In the genomic region with DNA sequence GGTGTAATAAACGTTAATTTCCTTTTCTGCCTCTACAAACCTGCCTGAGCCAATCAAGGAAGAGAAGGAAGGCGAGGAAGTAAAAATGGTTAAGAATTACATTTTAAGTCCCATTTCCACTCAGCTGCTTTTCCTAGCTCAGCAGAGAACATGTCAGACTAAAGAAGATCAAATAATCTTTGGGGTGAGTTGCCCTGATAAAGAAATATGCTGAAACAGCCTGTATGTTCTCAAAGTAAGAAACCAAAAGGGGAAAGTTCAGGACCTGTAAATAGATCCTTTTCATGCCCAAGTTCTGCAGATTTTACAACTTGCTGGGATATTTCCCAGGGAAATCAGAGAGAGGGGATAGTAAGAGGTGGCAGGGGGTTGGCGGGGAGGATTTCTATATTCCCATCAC, we compare ENCODE assay signal across 16 cellular contexts. TPM values are rescaled to one million over a fixed set of nuclear protein-coding genes. Genes with fewer than 3 reads are reported as not detected.
DNase-seq lines count a peak whose midpoint lies in the region; ATAC-seq, FAIRE-seq and TF ChIP-seq lines count a peak whose summit lies in the region.
"Had no signal": no experiment of that assay in that cellular context is flagged by ENCODE, and none has a peak within 500 bp of the region (broad histone marks: within the 10 kb centered on the region; RNA-seq: fewer than 3 reads in every experiment).

No MANE protein-coding gene starts in this region.

- TF ChIP-seq RAD21 in A549 (conservative IDR thresholded peaks at IDR 0.05 in 1 of 2, IDR thresholded peaks at IDR 0.05 in 1 of 2): no peak

- FAIRE-seq in A549 (lab: Jason Lieb, UNC): no peak

- H3K9me3 Mint-ChIP-seq in Calu3 (ENCODE audit: low read depth, unreplicated experiment): no peaks in the 10 kb centered on the region
- peaks cover 4% of the 10 kb centered on the region for H3K9me3 Mint-ChIP-seq in activated T-helper 17 cell treated with anti-CD3 and anti-CD28 coated beads, Interleukin-2, amount 50 U/mL, for 72 hours
- H3K9me3 Mint-ChIP-seq: activated T-cell treated with anti-CD3 and anti-CD28 coated beads, Interleukin-2, amount 50 U/mL, for 4 hours; memory B cell had no signal

- H2BK120ac ChIP-seq in mesenchymal stem cell (ENCODE audit: low read depth, low read length): no peak overlapping the region

- no peak overlapping the region for H4K91ac ChIP-seq in mesenchymal stem cell (ENCODE audit: low read length)

- peak overlapping the region; percentile 31 for H2AK5ac ChIP-seq in mesenchymal stem cell (ENCODE audit: low read length, severe bottlenecking)

- H3K36me3 ChIP-seq in mesenchymal stem cell (ENCODE audit: control insufficient read depth in 1 of 2, insufficient read depth in 2 of 2, low read depth in 1 of 2, low read length in 2 of 2): no peaks in the 10 kb centered on the region
- H3K36me3 ChIP-seq: transverse colon had no signal

- no peak overlapping the region for H3K23ac ChIP-seq in mesenchymal stem cell (ENCODE audit: low read length in 2 of 2)

- H2BK15ac ChIP-seq in mesenchymal stem cell (ENCODE audit: low read depth, poor library complexity, severe bottlenecking): no peak overlapping the region

- H3K36me3 Mint-ChIP-seq in Calu3 (ENCODE audit: insufficient read depth, unreplicated experiment): peaks cover 27% of the 10 kb centered on the region
- H3K36me3 Mint-ChIP-seq in activated T-helper 17 cell treated with anti-CD3 and anti-CD28 coated beads, Interleukin-2, amount 50 U/mL, for 72 hours (ENCODE audit: low read depth): peaks cover 6% of the 10 kb centered on the region
- H3K36me3 Mint-ChIP-seq: memory B cell had no signal

- H3K4ac ChIP-seq in mesenchymal stem cell (ENCODE audit: low read depth in 1 of 2, low read length in 2 of 2): no peak overlapping the region

- peak overlapping the region in 1 of 2 experiments; percentile 70 for H3K18ac ChIP-seq in mesenchymal stem cell (ENCODE audit: low read depth in 1 of 2, low read length in 2 of 2)

- POLR2A ChIA-PET in A549 (lab: Yijun Ruan, JAX): no interaction called here

- no peak overlapping the region for H3K4me3 Mint-ChIP-seq in Calu3 (ENCODE audit: low read depth, unreplicated experiment)
- H3K4me3 Mint-ChIP-seq in activated T-helper 17 cell treated with anti-CD3 and anti-CD28 coated beads, Interleukin-2, amount 50 U/mL, for 72 hours: peak overlapping the region; percentile 20
- H3K4me3 Mint-ChIP-seq: activated T-cell treated with anti-CD3 and anti-CD28 coated beads, Interleukin-2, amount 50 U/mL, for 4 hours; B cell; memory B cell had no signal

- 75% methylated on average over 3 of the region's 3 CpGs for WGBS in A549 (ENCODE audit: missing lambda C conversion rate)
- 89% methylated on average over 1 of the region's 3 CpGs for WGBS in mesenchymal stem cell

- H4K8ac ChIP-seq in mesenchymal stem cell (ENCODE audit: low read length): no peak overlapping the region

- H3K9me3 ChIP-seq in A549 (no peaks in the 10 kb centered on the region), mesenchymal stem cell (ENCODE audit: control insufficient read depth, low read length) (no peaks in the 10 kb centered on the region)
- H3K9me3 ChIP-seq: transverse colon had no signal

- ATAC-seq in A549: no peak
- no peak for ATAC-seq in activated T-helper 17 cell treated with anti-CD3 and anti-CD28 coated beads, Interleukin-2, amount 50 U/mL, for 72 hours (replicated peaks)
- ATAC-seq: activated T-cell treated with anti-CD3 and anti-CD28 coated beads, Interleukin-2, amount 50 U/mL, for 4 hours; foreskin keratinocyte had no signal

- H3K4me3 ChIP-seq in A549: no peak overlapping the region
- no peak overlapping the region for H3K4me3 ChIP-seq in mesenchymal stem cell (ENCODE audit: insufficient read depth in 1 of 2, low read depth in 1 of 2, low read length in 2 of 2)
- H3K4me3 ChIP-seq: transverse colon had no signal

- no peak overlapping the region for H3K14ac ChIP-seq in mesenchymal stem cell (ENCODE audit: low read length in 2 of 2)

- CTCF ChIA-PET in A549 (lab: Yijun Ruan, JAX): interaction anchor here (0.6 to 2.3 kb wide), 3 partner anchors 10 to 641 kb away, joined by 3 to 6 read pairs (median 3); no protein-coding TSS in a partner anchor
- CTCF ChIA-PET in Calu3 (lab: Charles Lee): no interaction called here

- TF ChIP-seq EP300 in A549 (IDR thresholded peaks at IDR 0.05): no peak

- no TSS peak for BruUV-seq in Calu3 (replicated peaks; lab: Mats Ljungman, UMichigan)

- intact Hi-C loops in Calu3 (cut with micrococcal nuclease; ENCODE audit: unreplicated experiment): loop anchor here (2.0 to 5.0 kb wide), 3 partner anchors 209 to 414 kb away; no protein-coding TSS in a partner anchor

- H3K9ac ChIP-seq in mesenchymal stem cell (ENCODE audit: low read length): peak overlapping the region; percentile 48

- TF ChIP-seq CTCF in A549 (IDR thresholded peaks at IDR 0.05): no peak
- TF ChIP-seq CTCF in Calu3 (IDR thresholded peaks at IDR 0.05; ENCODE audit: unreplicated experiment): no peak

- H3K79me1 ChIP-seq in mesenchymal stem cell (replicated peaks; ENCODE audit: low read length, poor library complexity, severe bottlenecking): no peaks in the 10 kb centered on the region

- H2AFZ ChIP-seq in mesenchymal stem cell (ENCODE audit: low read depth, low read length): no peak overlapping the region

- H3K27me3 Mint-ChIP-seq in Calu3 (ENCODE audit: unreplicated experiment): no peaks in the 10 kb centered on the region
- no peaks in the 10 kb centered on the region for H3K27me3 Mint-ChIP-seq in activated T-helper 17 cell treated with anti-CD3 and anti-CD28 coated beads, Interleukin-2, amount 50 U/mL, for 72 hours
- H3K27me3 Mint-ChIP-seq: B cell, memory B cell had no signal

- no peak for TF ChIP-seq POLR2A in A549 (IDR thresholded peaks at IDR 0.05; ENCODE audit: low read length)

- H2BK12ac ChIP-seq in mesenchymal stem cell (ENCODE audit: low read length in 2 of 2): no peak overlapping the region

- peak overlapping the region; percentile 97 for H3K27ac Mint-ChIP-seq in Calu3 (ENCODE audit: unreplicated experiment)
- H3K27ac Mint-ChIP-seq in activated T-helper 17 cell treated with anti-CD3 and anti-CD28 coated beads, Interleukin-2, amount 50 U/mL, for 72 hours: peak overlapping the region; percentile 95
- H3K27ac Mint-ChIP-seq: B cell, memory B cell had no signal

- H3K4me2 ChIP-seq in A549: peak overlapping the region; percentile 82; the same call in 1 of the 3 replicates
- H3K4me2 ChIP-seq in mesenchymal stem cell (ENCODE audit: low read length, poor library complexity, severe bottlenecking): no peak overlapping the region

- H2BK5ac ChIP-seq in mesenchymal stem cell (ENCODE audit: low read depth, low read length, poor library complexity, severe bottlenecking): no peak overlapping the region

- DNase-seq in A549 (ENCODE audit: low read depth in 1 of 2, low spot score in 1 of 2): no peak
- no peak for DNase-seq in Calu3
- DNase-seq in mesenchymal stem cell: no peak
- DNase-seq in epidermal melanocyte (ENCODE audit: insufficient read length, low spot score): no peak
- no peak for DNase-seq in GOT3 (lab: John Stamatoyannopoulos, UW)
- DNase-seq in cerebellar nuclear complex (lab: John Stamatoyannopoulos, UW): no peak
- DNase-seq in midbrain (lab: John Stamatoyannopoulos, UW): no peak
- DNase-seq: activated T-cell treated with anti-CD3 and anti-CD28 coated beads, Interleukin-2, amount 50 U/mL, for 4 hours; DMS79 treated with DMSO at 0.1 percent for 48 hours; effector CD8-positive, alpha-beta T cell; foreskin keratinocyte; SHP77 treated with DMSO at 0.1 percent for 48 hours; transverse colon had no signal

- peaks cover 73% of the 10 kb centered on the region for H3K4me1 Mint-ChIP-seq in Calu3 (ENCODE audit: low read depth, unreplicated experiment)
- peaks cover 39% of the 10 kb centered on the region for H3K4me1 Mint-ChIP-seq in activated T-helper 17 cell treated with anti-CD3 and anti-CD28 coated beads, Interleukin-2, amount 50 U/mL, for 72 hours

- H3K27me3 ChIP-seq in mesenchymal stem cell (ENCODE audit: control insufficient read depth in 1 of 2, insufficient read depth in 1 of 2, low read length in 2 of 2): no peaks in the 10 kb centered on the region
- H3K27me3 ChIP-seq: foreskin keratinocyte, transverse colon had no signal

- H3K4me1 ChIP-seq in A549 (peaks cover 59% of the 10 kb centered on the region), mesenchymal stem cell (ENCODE audit: control insufficient read depth, insufficient read depth, low read depth, low read length) (peaks cover 5% of the 10 kb centered on the region)

- H3K27ac ChIP-seq in A549: peak overlapping the region; percentile 96 to 98
- H3K27ac ChIP-seq in mesenchymal stem cell (ENCODE audit: low read length, poor library complexity, severe bottlenecking): peak overlapping the region; percentile 94
- H3K27ac ChIP-seq: foreskin keratinocyte had no signal

TF ChIP-seq in A549, 52 proteins besides CTCF, POLR2A, EP300 and RAD21 (continues in another document):
- TF ChIP-seq HEYL (CRISPR knock-in tag; IDR thresholded peaks at IDR 0.05): 0 out of 2 replicates have a peak, but pooled peaks have one; percentile 64
- TF ChIP-seq, protein P1, sequence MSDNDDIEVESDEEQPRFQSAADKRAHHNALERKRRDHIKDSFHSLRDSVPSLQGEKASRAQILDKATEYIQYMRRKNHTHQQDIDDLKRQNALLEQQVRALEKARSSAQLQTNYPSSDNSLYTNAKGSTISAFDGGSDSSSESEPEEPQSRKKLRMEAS (IDR thresholded peaks at IDR 0.05): no peak
- TF ChIP-seq, protein P2, sequence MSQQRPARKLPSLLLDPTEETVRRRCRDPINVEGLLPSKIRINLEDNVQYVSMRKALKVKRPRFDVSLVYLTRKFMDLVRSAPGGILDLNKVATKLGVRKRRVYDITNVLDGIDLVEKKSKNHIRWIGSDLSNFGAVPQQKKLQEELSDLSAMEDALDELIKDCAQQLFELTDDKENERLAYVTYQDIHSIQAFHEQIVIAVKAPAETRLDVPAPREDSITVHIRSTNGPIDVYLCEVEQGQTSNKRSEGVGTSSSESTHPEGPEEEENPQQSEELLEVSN (IDR thresholded peaks at IDR 0.05; ENCODE audit: borderline replicate concordance, low read depth): no peak

RNA-seq across cellular contexts. Expression of a gene that starts 55.5 kb away (rescaled TPM):
- polyA plus RNA-seq in A549 (2011; rRNA removed) (54.1 and 71.6 TPM in 2 replicates), A549 (2017; fragmentation: RNase III; extraction: RNeasy Plus Mini Kit Qiagen cat#74134 plus additional on column Dnase treatment) (32.7 to 43.1 TPM (median 39.3 TPM) in 3 replicates)
- polyA plus RNA-seq in A549 (2012; cell fraction: cytosol; rRNA removed): 34.1 and 42.4 TPM in 2 replicates
- polyA plus RNA-seq in A549 (2012; cell fraction: nucleus; rRNA removed): 42.2 and 45.0 TPM in 2 replicates
- polyA minus RNA-seq in A549 (2011; rRNA and poly(A)+ RNA removed): 44.3 and 53.0 TPM in 2 replicates
- total RNA-seq in Calu3 (2022): 143 and 151 TPM in 2 replicates
- 10 to 100 TPM; 23.3 to 51.9 TPM for total RNA-seq in activated T-helper 17 cell treated with anti-CD3 and anti-CD28 coated beads, Interleukin-2, amount 50 U/mL, for 72 hours
- 90.2 TPM for polyA plus RNA-seq in mesenchymal stem cell (2013, experiment 1 of 2)
- polyA plus RNA-seq in mesenchymal stem cell (2013, experiment 2 of 2): 90.9 TPM
